1 cellular context compared by ENCODE assay signal in the genomic region with DNA sequence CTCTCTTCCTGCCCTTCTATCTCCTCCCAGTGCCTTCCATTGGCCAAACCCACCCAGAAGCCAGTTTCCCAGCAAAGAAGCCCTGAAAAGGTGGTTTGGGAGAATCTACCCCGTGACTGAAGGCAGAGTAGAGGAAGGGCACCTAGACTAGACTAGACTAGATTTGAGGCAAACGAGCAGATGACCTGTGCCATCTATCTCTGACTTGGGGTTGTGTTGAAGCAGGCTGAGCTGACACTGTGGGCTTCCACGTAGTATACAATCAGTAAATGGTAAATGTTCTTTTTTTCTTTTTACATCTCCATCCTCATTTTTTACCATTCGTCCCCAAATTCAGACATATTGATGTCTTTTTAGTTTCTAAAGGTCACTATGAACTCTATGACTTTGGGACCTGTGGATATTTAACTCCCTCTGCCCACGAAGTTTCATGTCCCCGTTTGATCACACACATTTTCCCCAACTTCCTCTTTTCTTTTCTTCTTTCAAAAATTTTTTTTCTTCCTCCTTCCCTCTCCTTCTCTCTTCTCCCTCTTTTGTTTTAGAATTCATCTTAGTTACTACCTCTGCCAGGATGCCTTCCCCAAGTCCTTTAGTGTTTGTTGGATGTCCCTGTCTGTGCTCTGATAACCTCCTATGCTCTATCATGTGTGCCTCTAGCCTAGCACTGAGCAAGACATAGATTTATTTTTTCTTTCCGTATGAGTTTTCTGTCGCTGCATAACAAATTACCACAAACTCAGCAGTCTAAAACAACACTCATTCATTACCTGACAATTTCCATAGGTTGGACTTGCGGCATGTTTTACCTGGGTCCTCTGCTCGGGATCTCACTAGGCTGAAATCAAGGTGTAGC.
TF ChIP-seq lines count a peak whose summit lies in the region.

No MANE protein-coding gene starts in this region.

TF ChIP-seq in K562, 482 proteins besides CTCF, POLR2A, EP300 and RAD21:
- TF ChIP-seq MTA1 (IDR thresholded peaks at IDR 0.05; ENCODE audit: borderline replicate concordance) (0 out of 2 replicates have a peak, but pooled peaks have one; percentile 16), TRIM24 (IDR thresholded peaks at IDR 0.05) (no peak), SMARCE1 (IDR thresholded peaks at IDR 0.05) (peak; percentile 50; the same call in 1 of the 2 replicates), SPI1 (IDR thresholded peaks at IDR 0.05; ENCODE audit: borderline replicate concordance, low read depth, low read length) (peak; percentile 85)
